8 cellular contexts compared by ENCODE assay signal in genomic region chr2:178514664-178515063, GRCh38. TPM values are rescaled to one million over a fixed set of nuclear protein-coding genes. Genes with fewer than 3 reads are reported as not detected.
DNase-seq lines count a peak whose midpoint lies in the region; ATAC-seq lines count a peak whose summit lies in the region.

No MANE protein-coding gene starts in this region.

- no peak overlapping the region for H3K4ac ChIP-seq in mesenchymal stem cell (ENCODE audit: low read depth in 1 of 2, low read length in 2 of 2)

- no peaks in the 10 kb centered on the region for H3K27me3 ChIP-seq in mesenchymal stem cell (ENCODE audit: control insufficient read depth in 1 of 2, insufficient read depth in 1 of 2, low read length in 2 of 2)

- H3K36me3 ChIP-seq in mesenchymal stem cell (ENCODE audit: control insufficient read depth in 1 of 2, insufficient read depth in 2 of 2, low read depth in 1 of 2, low read length in 2 of 2) = peaks cover 6 to 38% of the 10 kb centered on the region in 2 experiments

- H4K91ac ChIP-seq in mesenchymal stem cell (ENCODE audit: low read length) = no peak overlapping the region

- CTCF ChIA-PET in activated CD4-positive, alpha-beta memory T cell treated with anti-CD3 and anti-CD28 coated beads, Interleukin-2, amount 10 ng/mL, durations not matched to agents 7 days and 5 days (lab: Charles Lee) = interaction anchor here (0.9 to 2.1 kb wide), 2 partner anchors 9 to 35 kb away, joined by 3 to 10 read pairs; partner anchors contain the start of gene PLEKHA3

- H2AK5ac ChIP-seq in mesenchymal stem cell (ENCODE audit: low read length, severe bottlenecking) = no peak overlapping the region

- H3K18ac ChIP-seq in mesenchymal stem cell (ENCODE audit: low read depth in 1 of 2, low read length in 2 of 2) = no peak overlapping the region

- H3K79me1 ChIP-seq in mesenchymal stem cell (replicated peaks; ENCODE audit: low read length, poor library complexity, severe bottlenecking) = peaks cover 5% of the 10 kb centered on the region

- H3K4me1 ChIP-seq in mesenchymal stem cell (ENCODE audit: control insufficient read depth, insufficient read depth, low read depth, low read length) = peaks cover 2% of the 10 kb centered on the region

- H3K14ac ChIP-seq in mesenchymal stem cell (ENCODE audit: low read length in 2 of 2) = no peak overlapping the region

- peak; percentile 58 for DNase-seq in activated CD4-positive, alpha-beta memory T cell treated with anti-CD3 and anti-CD28 coated beads, Interleukin-2, amount 10 ng/mL, durations not matched to agents 7 days and 5 days
- peak; percentile 46 for DNase-seq in mesenchymal stem cell
- DNase-seq in caudate nucleus (lab: John Stamatoyannopoulos, UW) = no peak
- no peak for DNase-seq in iPS-NIHi7 (ENCODE audit: extremely low spot score)
- DNase-seq in hippocampal formation (lab: John Stamatoyannopoulos, UW) = no peak

- H3K9me3 ChIP-seq in mesenchymal stem cell (ENCODE audit: control insufficient read depth, low read length) = no peaks in the 10 kb centered on the region

- no peak overlapping the region for H3K4me3 ChIP-seq in mesenchymal stem cell (ENCODE audit: insufficient read depth in 1 of 2, low read depth in 1 of 2, low read length in 2 of 2)

- no peak overlapping the region for H2AFZ ChIP-seq in mesenchymal stem cell (ENCODE audit: low read depth, low read length)

- H3K36me3 Mint-ChIP-seq in activated CD4-positive, alpha-beta memory T cell treated with anti-CD3 and anti-CD28 coated beads, Interleukin-2, amount 10 ng/mL, durations not matched to agents 7 days and 5 days (ENCODE audit: low read depth) = peaks cover 37% of the 10 kb centered on the region

- no peaks in the 10 kb centered on the region for H3K27me3 Mint-ChIP-seq in activated CD4-positive, alpha-beta memory T cell treated with anti-CD3 and anti-CD28 coated beads, Interleukin-2, amount 10 ng/mL, durations not matched to agents 7 days and 5 days

- H3K4me3 Mint-ChIP-seq in activated CD4-positive, alpha-beta memory T cell treated with anti-CD3 and anti-CD28 coated beads, Interleukin-2, amount 10 ng/mL, durations not matched to agents 7 days and 5 days = peak overlapping the region; percentile 33

- no peak overlapping the region for H2BK12ac ChIP-seq in mesenchymal stem cell (ENCODE audit: low read length in 2 of 2)

- no peak overlapping the region for H3K23ac ChIP-seq in mesenchymal stem cell (ENCODE audit: low read length in 2 of 2)

- no CpG with 5 or more reads among the region's 2 CpGs for WGBS in mesenchymal stem cell

- POLR2A ChIA-PET in activated CD4-positive, alpha-beta memory T cell treated with anti-CD3 and anti-CD28 coated beads, Interleukin-2, amount 10 ng/mL, durations not matched to agents 7 days and 5 days (lab: Charles Lee) = interaction anchor here (1.3 to 2.5 kb wide), 2 partner anchors 9 to 15 kb away, joined by 4 to 14 read pairs; no protein-coding TSS in a partner anchor

- H2BK15ac ChIP-seq in mesenchymal stem cell (ENCODE audit: low read depth, poor library complexity, severe bottlenecking) = no peak overlapping the region

- H3K4me1 Mint-ChIP-seq in activated CD4-positive, alpha-beta memory T cell treated with anti-CD3 and anti-CD28 coated beads, Interleukin-2, amount 10 ng/mL, durations not matched to agents 7 days and 5 days = peaks cover 31% of the 10 kb centered on the region

- ATAC-seq in GM18508 (IDR thresholded peaks at IDR 0.05; ENCODE audit: insufficient read depth, unreplicated experiment) (peak; percentile 49), HG02870 (IDR thresholded peaks at IDR 0.05; ENCODE audit: unreplicated experiment) (peak; percentile 73), HG03045 (IDR thresholded peaks at IDR 0.05; ENCODE audit: unreplicated experiment) (no peak)

- no peak overlapping the region for H2BK5ac ChIP-seq in mesenchymal stem cell (ENCODE audit: low read depth, low read length, poor library complexity, severe bottlenecking)

- no peak overlapping the region for H3K4me2 ChIP-seq in mesenchymal stem cell (ENCODE audit: low read length, poor library complexity, severe bottlenecking)

- no peak overlapping the region for H4K8ac ChIP-seq in mesenchymal stem cell (ENCODE audit: low read length)

- H2BK120ac ChIP-seq in mesenchymal stem cell (ENCODE audit: low read depth, low read length) = no peak overlapping the region

- peak overlapping the region; percentile 21 for H3K27ac ChIP-seq in mesenchymal stem cell (ENCODE audit: low read length, poor library complexity, severe bottlenecking)
- H3K27ac ChIP-seq in caudate nucleus (ENCODE audit: low read depth, low read length) = no peak overlapping the region

- H3K9me3 Mint-ChIP-seq in activated CD4-positive, alpha-beta memory T cell treated with anti-CD3 and anti-CD28 coated beads, Interleukin-2, amount 10 ng/mL, durations not matched to agents 7 days and 5 days = no peaks in the 10 kb centered on the region

- H3K27ac Mint-ChIP-seq in activated CD4-positive, alpha-beta memory T cell treated with anti-CD3 and anti-CD28 coated beads, Interleukin-2, amount 10 ng/mL, durations not matched to agents 7 days and 5 days = peak overlapping the region; percentile 89

- no peak overlapping the region for H3K9ac ChIP-seq in mesenchymal stem cell (ENCODE audit: low read length)

RNA-seq across cellular contexts. Expression of gene PLEKHA3, which starts 34.4 kb away (rescaled TPM):
- total RNA-seq in activated CD4-positive, alpha-beta memory T cell treated with anti-CD3 and anti-CD28 coated beads, Interleukin-2, amount 10 ng/mL, durations not matched to agents 7 days and 5 days = 10 to 100 TPM; 27.7 to 28.7 TPM
- polyA plus RNA-seq in mesenchymal stem cell (2013, experiment 1 of 2) = 25.3 TPM
- polyA plus RNA-seq in mesenchymal stem cell (2013, experiment 2 of 2) = 24.5 TPM

RNA-seq across cellular contexts. Expression of gene FKBP7, which starts 36.3 kb away (rescaled TPM):
- 1 to 10 TPM; 1.6 to 1.8 TPM for total RNA-seq in activated CD4-positive, alpha-beta memory T cell treated with anti-CD3 and anti-CD28 coated beads, Interleukin-2, amount 10 ng/mL, durations not matched to agents 7 days and 5 days
- polyA plus RNA-seq in mesenchymal stem cell (2013, experiment 1 of 2) = 59.2 TPM
- 62.1 TPM for polyA plus RNA-seq in mesenchymal stem cell (2013, experiment 2 of 2)

Comparison
In these comparisons a context has a peak if more than half of its experiments do, and no peak if none do; other contexts are left out.
1. DNase-seq: peak in activated CD4-positive, alpha-beta memory T cell treated with anti-CD3 and anti-CD28 coated beads, Interleukin-2, amount 10 ng/mL, durations not matched to agents 7 days and 5 days (single experiment) and mesenchymal stem cell (single experiment); none in caudate nucleus (0 of 61), iPS-NIHi7 (single experiment) and hippocampal formation (0 of 2).